Comparison of ENCODE assay signal across 1 cellular context in genomic region chr15:70127797-70128756, GRCh38.
TF ChIP-seq lines count a peak whose summit lies in the region.

No MANE protein-coding gene starts in this region.

TF ChIP-seq in A549, 52 proteins besides CTCF, POLR2A, EP300 and RAD21 (continued from another document):
- TF ChIP-seq REST (IDR thresholded peaks at IDR 0.05) (no peak), JUNB (IDR thresholded peaks at IDR 0.05) (no peak), NFE2L2 (conservative IDR thresholded peaks at IDR 0.05; ENCODE audit: low read length) (peak; percentile 70), HES2 (IDR thresholded peaks at IDR 0.05) (no peak), MAFK (IDR thresholded peaks at IDR 0.05; ENCODE audit: partially characterized antibody) (peak; percentile 81), TP53 (CRISPR knock-in tag; IDR thresholded peaks at IDR 0.05) (no peak), KDM5A (IDR thresholded peaks at IDR 0.05) (no peak), HOXB13 (CRISPR knock-in tag; IDR thresholded peaks at IDR 0.05; ENCODE audit: low read depth) (no peak)
TF ChIP-seq in A549: peak in this region for 2.
